In the genomic region with DNA sequence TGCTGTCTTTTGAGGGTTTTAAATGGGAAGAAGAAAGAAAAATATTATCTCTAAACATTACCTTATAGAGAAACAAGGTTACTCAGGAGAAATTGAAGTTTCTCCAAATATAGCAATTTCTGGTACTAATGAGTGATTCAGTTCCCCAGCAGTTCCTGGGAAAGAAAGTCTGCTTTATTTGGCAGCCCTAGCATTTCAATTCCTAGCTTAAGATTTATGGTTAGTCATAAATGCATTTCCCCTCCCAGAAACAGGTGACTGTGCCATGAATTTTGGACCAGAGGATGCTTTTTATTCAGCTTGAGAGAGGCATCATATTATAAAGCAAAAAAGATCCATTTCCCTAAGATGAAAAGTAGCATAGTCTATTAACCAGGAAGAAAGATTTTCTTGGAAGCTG, we compare ENCODE assay signal across 31 cellular contexts.
DNase-seq lines count a peak whose midpoint lies in the region; ATAC-seq and TF ChIP-seq lines count a peak whose summit lies in the region.
"Had no signal": no experiment of that assay in that cellular context is flagged by ENCODE, and none has a peak within 500 bp of the region (broad histone marks: within the 10 kb centered on the region; RNA-seq: fewer than 3 reads in every experiment).

No MANE protein-coding gene starts in this region.

- peaks cover 12% of the 10 kb centered on the region for H3K27me3 Mint-ChIP-seq in activated T-cell treated with anti-CD3 and anti-CD28 coated beads, Interleukin-2, amount 50 U/mL, for 72 hours (ENCODE audit: low read depth)
- H3K27me3 Mint-ChIP-seq: activated CD8-positive, alpha-beta T cell treated with anti-CD3 and anti-CD28 coated beads for 36 hours; B cell had no signal

- H3K4me3 ChIP-seq in astrocyte of the spinal cord (ENCODE audit: low read depth, low read length) (no peak overlapping the region), fibroblast of the aortic adventitia (ENCODE audit: low read depth, low read length) (no peak overlapping the region)
- H3K4me3 ChIP-seq: left ventricle myocardium inferior, right atrium auricular region, SJSA1, tibial nerve had no signal

- H3K4me3 Mint-ChIP-seq in activated T-cell treated with anti-CD3 and anti-CD28 coated beads, Interleukin-2, amount 50 U/mL, for 72 hours, result no peak overlapping the region
- H3K4me3 Mint-ChIP-seq: activated CD8-positive, alpha-beta T cell treated with anti-CD3 and anti-CD28 coated beads for 36 hours; activated naive CD8-positive, alpha-beta T cell treated with anti-CD3 and anti-CD28 coated beads, Interleukin-2, amount 50 U/mL, for 24 hours; B cell; mesothelial cell of epicardium; naive thymus-derived CD8-positive, alpha-beta T cell; T-helper 1 cell treated with Interleukin-12 subunit alpha and Interleukin-12 subunit beta and Interleukin-4 antibody, amounts not matched to agents 30 μg/mL and 1 μg/mL, for 36 hours had no signal

- DNase-seq in activated T-cell treated with anti-CD3 and anti-CD28 coated beads, Interleukin-2, amount 50 U/mL, for 72 hours, result no peak
- DNase-seq in activated T-cell treated with anti-CD3 and anti-CD28 coated beads, Interleukin-2, amount 50 U/mL, for 48 hours, result no peak
- DNase-seq in astrocyte of the spinal cord (ENCODE audit: low read depth, low spot score) (peak; percentile 38), fibroblast of the aortic adventitia (ENCODE audit: low read depth) (peak; percentile 81), NCI-H2171 treated with DMSO at 0.1 percent for 48 hours (lab: John Stamatoyannopoulos, UW) (no peak), DMS114 treated with DMSO at 0.1 percent for 48 hours (lab: John Stamatoyannopoulos, UW; ENCODE audit: unreplicated experiment) (no peak)
- DNase-seq in stimulated activated CD4-positive, alpha-beta T cell treated with anti-CD3 and anti-CD28 coated beads, Interleukin-2, amount 100 ng/mL, for 24 hours, result no peak
- DNase-seq: 8988T; activated CD4-positive, alpha-beta T cell treated with anti-CD3 and anti-CD28 coated beads for 1 hour; activated CD8-positive, alpha-beta T cell treated with anti-CD3 and anti-CD28 coated beads for 36 hours; activated gamma-delta T cell; activated naive CD8-positive, alpha-beta T cell treated with anti-CD3 and anti-CD28 coated beads, Interleukin-2, amount 50 U/mL, for 24 hours; DMS79; GOT3; hypothalamus; Kasumi-1; left ventricle myocardium inferior; naive thymus-derived CD8-positive, alpha-beta T cell; NCI-H1048; NCI-H187 treated with DMSO at 0.1 percent for 48 hours; NCI-H345; NCI-H774; stimulated activated CD4-positive, alpha-beta T cell treated with anti-CD3 and anti-CD28 coated beads, Interleukin-12 subunit alpha, Interleukin-12 subunit beta, amount 100 ng/mL, for 4 hours; stimulated activated naive CD8-positive, alpha-beta T cell treated with anti-CD3 and anti-CD28 coated beads, Interleukin-15, Interleukin-2, amounts not matched to agents 100 U/mL and 50 U/mL, for 24 hours had no signal

- H3K9me3 Mint-ChIP-seq in activated T-cell treated with anti-CD3 and anti-CD28 coated beads, Interleukin-2, amount 50 U/mL, for 72 hours, result peaks cover 0 to 2% of the 10 kb centered on the region in 2 donors
- H3K9me3 Mint-ChIP-seq: activated CD8-positive, alpha-beta T cell treated with anti-CD3 and anti-CD28 coated beads for 36 hours; activated naive CD8-positive, alpha-beta T cell treated with anti-CD3 and anti-CD28 coated beads, Interleukin-2, amount 50 U/mL, for 24 hours had no signal

- H3K4me1 Mint-ChIP-seq in activated T-cell treated with anti-CD3 and anti-CD28 coated beads, Interleukin-2, amount 50 U/mL, for 72 hours (ENCODE audit: low read depth), result no peaks in the 10 kb centered on the region
- H3K4me1 Mint-ChIP-seq: activated naive CD8-positive, alpha-beta T cell treated with anti-CD3 and anti-CD28 coated beads, Interleukin-2, amount 50 U/mL, for 24 hours; B cell; naive thymus-derived CD8-positive, alpha-beta T cell had no signal

- no peak for ATAC-seq in activated T-cell treated with anti-CD3 and anti-CD28 coated beads, Interleukin-2, amount 50 U/mL, for 72 hours (replicated peaks in 1 of 2)
- ATAC-seq in HG03460 (IDR thresholded peaks at IDR 0.05; ENCODE audit: unreplicated experiment), result no peak
- ATAC-seq: activated CD8-positive, alpha-beta T cell treated with anti-CD3 and anti-CD28 coated beads for 36 hours; activated naive CD8-positive, alpha-beta T cell treated with anti-CD3 and anti-CD28 coated beads, Interleukin-2, amount 50 U/mL, for 24 hours; naive thymus-derived CD8-positive, alpha-beta T cell; stimulated activated naive CD8-positive, alpha-beta T cell treated with anti-CD3 and anti-CD28 coated beads, Interleukin-15, Interleukin-2, amounts not matched to agents 100 U/mL and 50 U/mL, for 24 hours had no signal

- in situ Hi-C loops in astrocyte of the spinal cord (cut with HindIII; ENCODE audit: low sequenced_read_pairs), result no loop called here

- no peak for TF ChIP-seq CTCF in astrocyte of the spinal cord (IDR thresholded peaks at IDR 0.05; ENCODE audit: low read depth, low read length)
- no peak for TF ChIP-seq CTCF in fibroblast of the aortic adventitia (IDR thresholded peaks at IDR 0.05; ENCODE audit: insufficient read depth, low read length)

- H3K36me3 Mint-ChIP-seq in activated T-cell treated with anti-CD3 and anti-CD28 coated beads, Interleukin-2, amount 50 U/mL, for 72 hours (ENCODE audit: insufficient read depth in 2 of 2), result no peaks in the 10 kb centered on the region
- H3K36me3 Mint-ChIP-seq: mesothelial cell of epicardium had no signal

- H3K27ac Mint-ChIP-seq in activated T-cell treated with anti-CD3 and anti-CD28 coated beads, Interleukin-2, amount 50 U/mL, for 72 hours, result peak overlapping the region; percentile 12
- H3K27ac Mint-ChIP-seq: activated CD8-positive, alpha-beta T cell treated with anti-CD3 and anti-CD28 coated beads for 36 hours; activated naive CD8-positive, alpha-beta T cell treated with anti-CD3 and anti-CD28 coated beads, Interleukin-2, amount 50 U/mL, for 24 hours; B cell; mesothelial cell of epicardium; naive thymus-derived CD8-positive, alpha-beta T cell; T-helper 1 cell treated with Interleukin-12 subunit alpha and Interleukin-12 subunit beta and Interleukin-4 antibody, amounts not matched to agents 30 μg/mL and 1 μg/mL, for 36 hours had no signal

Comparison
In these comparisons a context has a peak if more than half of its experiments do, and no peak if none do; other contexts are left out.
1. DNase-seq: peak in astrocyte of the spinal cord (single experiment) and fibroblast of the aortic adventitia (single experiment); none in activated T-cell treated with anti-CD3 and anti-CD28 coated beads, Interleukin-2, amount 50 U/mL, for 72 hours (0 of 2), activated T-cell treated with anti-CD3 and anti-CD28 coated beads, Interleukin-2, amount 50 U/mL, for 48 hours (0 of 2), NCI-H2171 treated with DMSO at 0.1 percent for 48 hours (single experiment), DMS114 treated with DMSO at 0.1 percent for 48 hours (single experiment) and stimulated activated CD4-positive, alpha-beta T cell treated with anti-CD3 and anti-CD28 coated beads, Interleukin-2, amount 100 ng/mL, for 24 hours (0 of 2).